ENCODE assay signal across 1 cellular context in the genomic region with DNA sequence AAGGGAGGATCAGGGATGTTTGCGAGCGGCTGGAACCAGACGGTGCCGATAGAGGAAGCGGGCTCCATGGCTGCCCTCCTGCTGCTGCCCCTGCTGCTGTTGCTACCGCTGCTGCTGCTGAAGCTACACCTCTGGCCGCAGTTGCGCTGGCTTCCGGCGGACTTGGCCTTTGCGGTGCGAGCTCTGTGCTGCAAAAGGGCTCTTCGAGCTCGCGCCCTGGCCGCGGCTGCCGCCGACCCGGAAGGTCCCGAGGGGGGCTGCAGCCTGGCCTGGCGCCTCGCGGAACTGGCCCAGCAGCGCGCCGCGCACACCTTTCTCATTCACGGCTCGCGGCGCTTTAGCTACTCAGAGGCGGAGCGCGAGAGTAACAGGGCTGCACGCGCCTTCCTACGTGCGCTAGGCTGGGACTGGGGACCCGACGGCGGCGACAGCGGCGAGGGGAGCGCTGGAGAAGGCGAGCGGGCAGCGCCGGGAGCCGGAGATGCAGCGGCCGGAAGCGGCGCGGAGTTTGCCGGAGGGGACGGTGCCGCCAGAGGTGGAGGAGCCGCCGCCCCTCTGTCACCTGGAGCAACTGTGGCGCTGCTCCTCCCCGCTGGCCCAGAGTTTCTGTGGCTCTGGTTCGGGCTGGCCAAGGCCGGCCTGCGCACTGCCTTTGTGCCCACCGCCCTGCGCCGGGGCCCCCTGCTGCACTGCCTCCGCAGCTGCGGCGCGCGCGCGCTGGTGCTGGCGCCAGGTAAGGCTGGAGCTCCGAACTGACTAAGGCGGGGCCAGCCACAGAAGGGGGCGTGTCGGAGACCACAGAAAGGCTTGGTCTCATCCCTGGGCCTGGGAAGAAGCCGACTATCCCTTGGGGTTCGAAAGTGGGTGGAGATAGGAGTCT.
TF ChIP-seq lines count a peak whose summit lies in the region.

No MANE protein-coding gene starts in this region.

TF ChIP-seq in HepG2, 621 proteins besides CTCF, POLR2A, EP300 and RAD21 (continued from another document and continues in another):
- TF ChIP-seq, protein P1, sequence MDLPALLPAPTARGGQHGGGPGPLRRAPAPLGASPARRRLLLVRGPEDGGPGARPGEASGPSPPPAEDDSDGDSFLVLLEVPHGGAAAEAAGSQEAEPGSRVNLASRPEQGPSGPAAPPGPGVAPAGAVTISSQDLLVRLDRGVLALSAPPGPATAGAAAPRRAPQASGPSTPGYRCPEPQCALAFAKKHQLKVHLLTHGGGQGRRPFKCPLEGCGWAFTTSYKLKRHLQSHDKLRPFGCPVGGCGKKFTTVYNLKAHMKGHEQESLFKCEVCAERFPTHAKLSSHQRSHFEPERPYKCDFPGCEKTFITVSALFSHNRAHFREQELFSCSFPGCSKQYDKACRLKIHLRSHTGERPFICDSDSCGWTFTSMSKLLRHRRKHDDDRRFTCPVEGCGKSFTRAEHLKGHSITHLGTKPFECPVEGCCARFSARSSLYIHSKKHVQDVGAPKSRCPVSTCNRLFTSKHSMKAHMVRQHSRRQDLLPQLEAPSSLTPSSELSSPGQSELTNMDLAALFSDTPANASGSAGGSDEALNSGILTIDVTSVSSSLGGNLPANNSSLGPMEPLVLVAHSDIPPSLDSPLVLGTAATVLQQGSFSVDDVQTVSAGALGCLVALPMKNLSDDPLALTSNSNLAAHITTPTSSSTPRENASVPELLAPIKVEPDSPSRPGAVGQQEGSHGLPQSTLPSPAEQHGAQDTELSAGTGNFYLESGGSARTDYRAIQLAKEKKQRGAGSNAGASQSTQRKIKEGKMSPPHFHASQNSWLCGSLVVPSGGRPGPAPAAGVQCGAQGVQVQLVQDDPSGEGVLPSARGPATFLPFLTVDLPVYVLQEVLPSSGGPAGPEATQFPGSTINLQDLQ (CRISPR knock-in tag; IDR thresholded peaks at IDR 0.05), result no peak
- TF ChIP-seq FOXJ3 (CRISPR knock-in tag; IDR thresholded peaks at IDR 0.05; ENCODE audit: borderline replicate concordance) (no peak), AGO1 (IDR thresholded peaks at IDR 0.05; ENCODE audit: low read depth, low read length, poor library complexity, severe bottlenecking) (no peak), JUN (CRISPR knock-in tag; IDR thresholded peaks at IDR 0.05) (no peak), KLF16 (CRISPR knock-in tag; IDR thresholded peaks at IDR 0.05) (0 out of 4 replicates have a peak, but pooled peaks of 1 of the 2 experiments have one; percentile 45), CEBPG (CRISPR knock-in tag; IDR thresholded peaks at IDR 0.05) (no peak), AKAP8 (CRISPR knock-in tag; IDR thresholded peaks at IDR 0.05) (no peak; the same call in 1 of the 2 replicates), MED8 (CRISPR knock-in tag; IDR thresholded peaks at IDR 0.05; ENCODE audit: insufficient replicate concordance) (no peak), HDAC1 (CRISPR knock-in tag; IDR thresholded peaks at IDR 0.05) (no peak), ZSCAN20 (CRISPR knock-in tag; IDR thresholded peaks at IDR 0.05; ENCODE audit: borderline replicate concordance) (no peak; the same call in 1 of the 2 replicates), ZNF619 (CRISPR knock-in tag; IDR thresholded peaks at IDR 0.05) (no peak), ZFAT (CRISPR knock-in tag; conservative IDR thresholded peaks at IDR 0.05) (no peak), ISX (CRISPR knock-in tag; conservative IDR thresholded peaks at IDR 0.05) (no peak), MBD4 (IDR thresholded peaks at IDR 0.05; ENCODE audit: borderline replicate concordance, low read length) (no peak), KDM2A (CRISPR knock-in tag; IDR thresholded peaks at IDR 0.05; ENCODE audit: borderline replicate concordance, low read depth) (peak; percentile 71), ZNF143 (CRISPR knock-in tag; IDR thresholded peaks at IDR 0.05) (no peak), TOPORS (CRISPR knock-in tag; IDR thresholded peaks at IDR 0.05) (no peak), JDP2 (CRISPR knock-in tag; IDR thresholded peaks at IDR 0.05; ENCODE audit: borderline replicate concordance) (no peak), TBP (CRISPR knock-in tag; IDR thresholded peaks at IDR 0.05) (no peak), HNRNPK (IDR thresholded peaks at IDR 0.05; ENCODE audit: low read depth, low read length, poor library complexity, severe bottlenecking) (peak; percentile 14), HCFC1 (IDR thresholded peaks at IDR 0.05; ENCODE audit: low read depth, low read length) (no peak), NFYB (CRISPR knock-in tag; IDR thresholded peaks at IDR 0.05) (no peak), NFYC (CRISPR knock-in tag; IDR thresholded peaks at IDR 0.05) (peak; percentile 34; the same call in 1 of the 2 replicates), ZNF790 (CRISPR knock-in tag; IDR thresholded peaks at IDR 0.05; ENCODE audit: borderline replicate concordance) (no peak), POLR2AphosphoS5 (IDR thresholded peaks at IDR 0.05; ENCODE audit: low read depth, low read length) (0 out of 2 replicates have a peak, but pooled peaks have one; percentile 47), HDAC6 (IDR thresholded peaks at IDR 0.05; ENCODE audit: low read depth, low read length) (no peak), KLF13 (CRISPR knock-in tag; IDR thresholded peaks at IDR 0.05) (no peak), RFXANK (CRISPR knock-in tag; IDR thresholded peaks at IDR 0.05) (no peak), TBX3 (IDR thresholded peaks at IDR 0.05; ENCODE audit: borderline replicate concordance) (no peak), KDM3A (CRISPR knock-in tag; IDR thresholded peaks at IDR 0.05; ENCODE audit: low read depth) (peak; percentile 79; the same call in 1 of the 2 replicates), ZNF737 (CRISPR knock-in tag; IDR thresholded peaks at IDR 0.05; ENCODE audit: borderline replicate concordance) (no peak), NR2F1 (CRISPR knock-in tag; IDR thresholded peaks at IDR 0.05) (no peak), ZNF251 (CRISPR knock-in tag; IDR thresholded peaks at IDR 0.05) (no peak), NFE2L2 (IDR thresholded peaks at IDR 0.05; ENCODE audit: low read length) (no peak), SMARCE1 (IDR thresholded peaks at IDR 0.05; ENCODE audit: borderline replicate concordance) (no peak), ZNF782 (CRISPR knock-in tag; IDR thresholded peaks at IDR 0.05; ENCODE audit: borderline replicate concordance) (no peak; the same call in 1 of the 2 replicates), SRSF9 (IDR thresholded peaks at IDR 0.05; ENCODE audit: borderline replicate concordance, insufficient read depth, low read depth, low read length, poor library complexity, severe bottlenecking) (no peak), PAF1 (CRISPR knock-in tag; IDR thresholded peaks at IDR 0.05) (no peak), JARID2 (CRISPR knock-in tag; IDR thresholded peaks at IDR 0.05; ENCODE audit: insufficient replicate concordance) (no peak)
- TF ChIP-seq, protein P2, sequence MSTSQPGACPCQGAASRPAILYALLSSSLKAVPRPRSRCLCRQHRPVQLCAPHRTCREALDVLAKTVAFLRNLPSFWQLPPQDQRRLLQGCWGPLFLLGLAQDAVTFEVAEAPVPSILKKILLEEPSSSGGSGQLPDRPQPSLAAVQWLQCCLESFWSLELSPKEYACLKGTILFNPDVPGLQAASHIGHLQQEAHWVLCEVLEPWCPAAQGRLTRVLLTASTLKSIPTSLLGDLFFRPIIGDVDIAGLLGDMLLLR (CRISPR knock-in tag; IDR thresholded peaks at IDR 0.05), result no peak
- TF ChIP-seq, protein P3, sequence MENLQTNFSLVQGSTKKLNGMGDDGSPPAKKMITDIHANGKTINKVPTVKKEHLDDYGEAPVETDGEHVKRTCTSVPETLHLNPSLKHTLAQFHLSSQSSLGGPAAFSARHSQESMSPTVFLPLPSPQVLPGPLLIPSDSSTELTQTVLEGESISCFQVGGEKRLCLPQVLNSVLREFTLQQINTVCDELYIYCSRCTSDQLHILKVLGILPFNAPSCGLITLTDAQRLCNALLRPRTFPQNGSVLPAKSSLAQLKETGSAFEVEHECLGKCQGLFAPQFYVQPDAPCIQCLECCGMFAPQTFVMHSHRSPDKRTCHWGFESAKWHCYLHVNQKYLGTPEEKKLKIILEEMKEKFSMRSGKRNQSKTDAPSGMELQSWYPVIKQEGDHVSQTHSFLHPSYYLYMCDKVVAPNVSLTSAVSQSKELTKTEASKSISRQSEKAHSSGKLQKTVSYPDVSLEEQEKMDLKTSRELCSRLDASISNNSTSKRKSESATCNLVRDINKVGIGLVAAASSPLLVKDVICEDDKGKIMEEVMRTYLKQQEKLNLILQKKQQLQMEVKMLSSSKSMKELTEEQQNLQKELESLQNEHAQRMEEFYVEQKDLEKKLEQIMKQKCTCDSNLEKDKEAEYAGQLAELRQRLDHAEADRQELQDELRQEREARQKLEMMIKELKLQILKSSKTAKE (CRISPR knock-in tag; IDR thresholded peaks at IDR 0.05; ENCODE audit: borderline replicate concordance), result peak; percentile 58; the same call in 1 of the 2 replicates
- TF ChIP-seq, protein P4, sequence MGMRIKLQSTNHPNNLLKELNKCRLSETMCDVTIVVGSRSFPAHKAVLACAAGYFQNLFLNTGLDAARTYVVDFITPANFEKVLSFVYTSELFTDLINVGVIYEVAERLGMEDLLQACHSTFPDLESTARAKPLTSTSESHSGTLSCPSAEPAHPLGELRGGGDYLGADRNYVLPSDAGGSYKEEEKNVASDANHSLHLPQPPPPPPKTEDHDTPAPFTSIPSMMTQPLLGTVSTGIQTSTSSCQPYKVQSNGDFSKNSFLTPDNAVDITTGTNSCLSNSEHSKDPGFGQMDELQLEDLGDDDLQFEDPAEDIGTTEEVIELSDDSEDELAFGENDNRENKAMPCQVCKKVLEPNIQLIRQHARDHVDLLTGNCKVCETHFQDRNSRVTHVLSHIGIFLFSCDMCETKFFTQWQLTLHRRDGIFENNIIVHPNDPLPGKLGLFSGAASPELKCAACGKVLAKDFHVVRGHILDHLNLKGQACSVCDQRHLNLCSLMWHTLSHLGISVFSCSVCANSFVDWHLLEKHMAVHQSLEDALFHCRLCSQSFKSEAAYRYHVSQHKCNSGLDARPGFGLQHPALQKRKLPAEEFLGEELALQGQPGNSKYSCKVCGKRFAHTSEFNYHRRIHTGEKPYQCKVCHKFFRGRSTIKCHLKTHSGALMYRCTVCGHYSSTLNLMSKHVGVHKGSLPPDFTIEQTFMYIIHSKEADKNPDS (CRISPR knock-in tag; IDR thresholded peaks at IDR 0.05), result 0 out of 2 replicates have a peak, but pooled peaks have one; percentile 58
- TF ChIP-seq, protein P5, sequence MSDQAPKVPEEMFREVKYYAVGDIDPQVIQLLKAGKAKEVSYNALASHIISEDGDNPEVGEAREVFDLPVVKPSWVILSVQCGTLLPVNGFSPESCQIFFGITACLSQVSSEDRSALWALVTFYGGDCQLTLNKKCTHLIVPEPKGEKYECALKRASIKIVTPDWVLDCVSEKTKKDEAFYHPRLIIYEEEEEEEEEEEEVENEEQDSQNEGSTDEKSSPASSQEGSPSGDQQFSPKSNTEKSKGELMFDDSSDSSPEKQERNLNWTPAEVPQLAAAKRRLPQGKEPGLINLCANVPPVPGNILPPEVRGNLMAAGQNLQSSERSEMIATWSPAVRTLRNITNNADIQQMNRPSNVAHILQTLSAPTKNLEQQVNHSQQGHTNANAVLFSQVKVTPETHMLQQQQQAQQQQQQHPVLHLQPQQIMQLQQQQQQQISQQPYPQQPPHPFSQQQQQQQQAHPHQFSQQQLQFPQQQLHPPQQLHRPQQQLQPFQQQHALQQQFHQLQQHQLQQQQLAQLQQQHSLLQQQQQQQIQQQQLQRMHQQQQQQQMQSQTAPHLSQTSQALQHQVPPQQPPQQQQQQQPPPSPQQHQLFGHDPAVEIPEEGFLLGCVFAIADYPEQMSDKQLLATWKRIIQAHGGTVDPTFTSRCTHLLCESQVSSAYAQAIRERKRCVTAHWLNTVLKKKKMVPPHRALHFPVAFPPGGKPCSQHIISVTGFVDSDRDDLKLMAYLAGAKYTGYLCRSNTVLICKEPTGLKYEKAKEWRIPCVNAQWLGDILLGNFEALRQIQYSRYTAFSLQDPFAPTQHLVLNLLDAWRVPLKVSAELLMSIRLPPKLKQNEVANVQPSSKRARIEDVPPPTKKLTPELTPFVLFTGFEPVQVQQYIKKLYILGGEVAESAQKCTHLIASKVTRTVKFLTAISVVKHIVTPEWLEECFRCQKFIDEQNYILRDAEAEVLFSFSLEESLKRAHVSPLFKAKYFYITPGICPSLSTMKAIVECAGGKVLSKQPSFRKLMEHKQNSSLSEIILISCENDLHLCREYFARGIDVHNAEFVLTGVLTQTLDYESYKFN (CRISPR knock-in tag; conservative IDR thresholded peaks at IDR 0.05), result no peak
- TF ChIP-seq, protein P6, sequence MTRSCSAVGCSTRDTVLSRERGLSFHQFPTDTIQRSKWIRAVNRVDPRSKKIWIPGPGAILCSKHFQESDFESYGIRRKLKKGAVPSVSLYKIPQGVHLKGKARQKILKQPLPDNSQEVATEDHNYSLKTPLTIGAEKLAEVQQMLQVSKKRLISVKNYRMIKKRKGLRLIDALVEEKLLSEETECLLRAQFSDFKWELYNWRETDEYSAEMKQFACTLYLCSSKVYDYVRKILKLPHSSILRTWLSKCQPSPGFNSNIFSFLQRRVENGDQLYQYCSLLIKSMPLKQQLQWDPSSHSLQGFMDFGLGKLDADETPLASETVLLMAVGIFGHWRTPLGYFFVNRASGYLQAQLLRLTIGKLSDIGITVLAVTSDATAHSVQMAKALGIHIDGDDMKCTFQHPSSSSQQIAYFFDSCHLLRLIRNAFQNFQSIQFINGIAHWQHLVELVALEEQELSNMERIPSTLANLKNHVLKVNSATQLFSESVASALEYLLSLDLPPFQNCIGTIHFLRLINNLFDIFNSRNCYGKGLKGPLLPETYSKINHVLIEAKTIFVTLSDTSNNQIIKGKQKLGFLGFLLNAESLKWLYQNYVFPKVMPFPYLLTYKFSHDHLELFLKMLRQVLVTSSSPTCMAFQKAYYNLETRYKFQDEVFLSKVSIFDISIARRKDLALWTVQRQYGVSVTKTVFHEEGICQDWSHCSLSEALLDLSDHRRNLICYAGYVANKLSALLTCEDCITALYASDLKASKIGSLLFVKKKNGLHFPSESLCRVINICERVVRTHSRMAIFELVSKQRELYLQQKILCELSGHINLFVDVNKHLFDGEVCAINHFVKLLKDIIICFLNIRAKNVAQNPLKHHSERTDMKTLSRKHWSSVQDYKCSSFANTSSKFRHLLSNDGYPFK (CRISPR knock-in tag; IDR thresholded peaks at IDR 0.05; ENCODE audit: borderline replicate concordance), result no peak
- TF ChIP-seq, protein P7, sequence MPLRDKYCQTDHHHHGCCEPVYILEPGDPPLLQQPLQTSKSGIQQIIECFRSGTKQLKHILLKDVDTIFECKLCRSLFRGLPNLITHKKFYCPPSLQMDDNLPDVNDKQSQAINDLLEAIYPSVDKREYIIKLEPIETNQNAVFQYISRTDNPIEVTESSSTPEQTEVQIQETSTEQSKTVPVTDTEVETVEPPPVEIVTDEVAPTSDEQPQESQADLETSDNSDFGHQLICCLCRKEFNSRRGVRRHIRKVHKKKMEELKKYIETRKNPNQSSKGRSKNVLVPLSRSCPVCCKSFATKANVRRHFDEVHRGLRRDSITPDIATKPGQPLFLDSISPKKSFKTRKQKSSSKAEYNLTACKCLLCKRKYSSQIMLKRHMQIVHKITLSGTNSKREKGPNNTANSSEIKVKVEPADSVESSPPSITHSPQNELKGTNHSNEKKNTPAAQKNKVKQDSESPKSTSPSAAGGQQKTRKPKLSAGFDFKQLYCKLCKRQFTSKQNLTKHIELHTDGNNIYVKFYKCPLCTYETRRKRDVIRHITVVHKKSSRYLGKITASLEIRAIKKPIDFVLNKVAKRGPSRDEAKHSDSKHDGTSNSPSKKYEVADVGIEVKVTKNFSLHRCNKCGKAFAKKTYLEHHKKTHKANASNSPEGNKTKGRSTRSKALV (CRISPR knock-in tag; IDR thresholded peaks at IDR 0.05), result peak; percentile 99
- TF ChIP-seq, protein P8, sequence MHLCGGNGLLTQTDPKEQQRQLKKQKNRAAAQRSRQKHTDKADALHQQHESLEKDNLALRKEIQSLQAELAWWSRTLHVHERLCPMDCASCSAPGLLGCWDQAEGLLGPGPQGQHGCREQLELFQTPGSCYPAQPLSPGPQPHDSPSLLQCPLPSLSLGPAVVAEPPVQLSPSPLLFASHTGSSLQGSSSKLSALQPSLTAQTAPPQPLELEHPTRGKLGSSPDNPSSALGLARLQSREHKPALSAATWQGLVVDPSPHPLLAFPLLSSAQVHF (CRISPR knock-in tag; IDR thresholded peaks at IDR 0.05), result no peak; the same call in 1 of the 2 replicates
